Comparison of ENCODE assay signal across 21 cellular contexts in the genomic region with DNA sequence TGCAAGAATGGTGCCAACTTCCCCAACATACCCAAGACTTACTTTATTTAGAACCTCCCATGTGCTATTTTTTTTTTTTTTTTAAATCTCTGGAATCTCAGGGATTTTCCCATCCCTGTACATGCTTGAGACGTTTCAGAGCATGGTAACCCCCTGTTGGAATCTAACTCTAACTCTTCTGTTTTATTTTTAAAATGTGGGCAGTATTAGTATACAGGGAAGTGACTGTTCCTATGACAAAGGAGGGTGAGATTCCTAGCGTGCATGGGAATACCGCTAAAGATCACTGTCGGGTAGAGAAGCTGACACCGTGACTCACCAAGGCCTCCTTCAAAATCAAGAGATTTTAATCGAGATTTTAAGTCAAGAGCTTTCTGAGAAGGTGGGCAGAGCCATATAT.
DNase-seq lines count a peak whose midpoint lies in the region; ATAC-seq and TF ChIP-seq lines count a peak whose summit lies in the region.
"Had no signal": no experiment of that assay in that cellular context is flagged by ENCODE, and none has a peak within 500 bp of the region (broad histone marks: within the 10 kb centered on the region; RNA-seq: fewer than 3 reads in every experiment).

No MANE protein-coding gene starts in this region.

- H2BK5ac ChIP-seq in IMR-90 (ENCODE audit: low read depth, low read length, poor library complexity, severe bottlenecking) = no peak overlapping the region

- H2BK15ac ChIP-seq in IMR-90 (ENCODE audit: low read depth, low read length) = no peak overlapping the region

- no peak overlapping the region for H2AFZ ChIP-seq in IMR-90 (replicated peaks; ENCODE audit: low read length, poor library complexity)
- H2AFZ ChIP-seq: hepatocyte had no signal

- no peak overlapping the region for H4K91ac ChIP-seq in IMR-90 (ENCODE audit: insufficient read depth, low read depth, low read length)

- dilution Hi-C loops in IMR-90 (cut with HindIII; ENCODE audit: low sequenced_read_pairs, unreplicated experiment) = no loop called here

- no peaks in the 10 kb centered on the region for H3K36me3 ChIP-seq in IMR-90 (ENCODE audit: control insufficient read depth, insufficient read depth, low read length)
- H3K36me3 ChIP-seq: right lobe of liver, upper lobe of left lung had no signal

- H2BK120ac ChIP-seq in IMR-90 (ENCODE audit: low read depth, low read length) = no peak overlapping the region

- H3K4me2 ChIP-seq in IMR-90 (ENCODE audit: low read depth, low read length) = no peak overlapping the region
- H3K4me2 ChIP-seq: A549, hepatocyte had no signal

- peak overlapping the region; percentile 83 for H3K27ac Mint-ChIP-seq in neural crest cell (ENCODE audit: unreplicated experiment)
- H3K27ac Mint-ChIP-seq in stimulated activated naive B cell treated with anti-CD40 and anti-IgM and Interleukin-4, amounts not matched to agents 10 μg/mL and 1 μg/mL and 100 μg/mL, for 72 hours = no peak overlapping the region
- H3K27ac Mint-ChIP-seq: activated naive CD4-positive, alpha-beta T cell treated with anti-CD3 and anti-CD28 coated beads, Interleukin-2, amount 50 U/mL, for 72 hours had no signal

- no peak overlapping the region for H3K4ac ChIP-seq in IMR-90 (ENCODE audit: low read depth, low read length)

- BruUV-seq in IMR-90 (replicated peaks; lab: Mats Ljungman, UMichigan) = no TSS peak

- TF ChIP-seq CTCF in AG10803 (conservative IDR thresholded peaks at IDR 0.05; ENCODE audit: low read length) (no peak), IMR-90 (conservative IDR thresholded peaks at IDR 0.05; ENCODE audit: low read depth, low read length) (no peak), astrocyte of the spinal cord (IDR thresholded peaks at IDR 0.05; ENCODE audit: low read depth, low read length) (no peak), neural crest cell (conservative IDR thresholded peaks at IDR 0.05) (no peak)

- peaks cover 4% of the 10 kb centered on the region for H3K4me1 ChIP-seq in IMR-90 (ENCODE audit: control insufficient read depth, insufficient read depth, low read length)
- H3K4me1 ChIP-seq: right lobe of liver had no signal

- DNase-seq in AG10803 (ENCODE audit: low read depth) (peak; percentile 10), IMR-90 (peak; percentile 24), astrocyte of the spinal cord (ENCODE audit: low read depth, low spot score) (peak; percentile 8), neural crest cell (ENCODE audit: low read depth, low spot score) (no peak), NCI-H1092 treated with DMSO at 0.1 percent for 48 hours (lab: John Stamatoyannopoulos, UW) (no peak), NCI-H748 (lab: John Stamatoyannopoulos, UW; ENCODE audit: unreplicated experiment) (no peak), NCI-H2107 treated with DMSO at 0.1 percent for 48 hours (lab: John Stamatoyannopoulos, UW; ENCODE audit: unreplicated experiment) (no peak)
- DNase-seq in stimulated activated naive B cell treated with anti-CD40 and anti-IgM and Interleukin-4, amounts not matched to agents 10 μg/mL and 1 μg/mL and 100 μg/mL, for 72 hours = no peak
- DNase-seq: activated CD4-positive, CD25-positive, alpha-beta regulatory T cell; DMS53; Kasumi-1; NCI-H1417 treated with DMSO at 0.1 percent for 48 hours; NCI-H82; right lobe of liver; SIG-M5; stimulated activated naive CD8-positive, alpha-beta T cell treated with anti-CD3 and anti-CD28 coated beads, Interleukin-15, Interleukin-2, amounts not matched to agents 100 U/mL and 50 U/mL, for 24 hours; upper lobe of left lung had no signal

- H2AK5ac ChIP-seq in IMR-90 (ENCODE audit: low read depth, low read length) = no peak overlapping the region

- no peaks in the 10 kb centered on the region for H3K9me1 ChIP-seq in IMR-90 (ENCODE audit: insufficient read depth, low read length)

- no peak overlapping the region for H3K14ac ChIP-seq in IMR-90 (replicated peaks; ENCODE audit: low read depth, low read length)

- no peaks in the 10 kb centered on the region for H3K79me1 ChIP-seq in IMR-90 (ENCODE audit: low read depth in 1 of 2, low read length in 2 of 2)

- H3K4me1 Mint-ChIP-seq in neural crest cell = peaks cover 54% of the 10 kb centered on the region
- peaks cover 17 to 25% of the 10 kb centered on the region in 2 donors for H3K4me1 Mint-ChIP-seq in stimulated activated naive B cell treated with anti-CD40 and anti-IgM and Interleukin-4, amounts not matched to agents 10 μg/mL and 1 μg/mL and 100 μg/mL, for 72 hours

- no peaks in the 10 kb centered on the region for H3K9me3 Mint-ChIP-seq in neural crest cell
- H3K9me3 Mint-ChIP-seq in stimulated activated naive B cell treated with anti-CD40 and anti-IgM and Interleukin-4, amounts not matched to agents 10 μg/mL and 1 μg/mL and 100 μg/mL, for 72 hours = no peaks in the 10 kb centered on the region
- H3K9me3 Mint-ChIP-seq: activated naive CD4-positive, alpha-beta T cell treated with anti-CD3 and anti-CD28 coated beads, Interleukin-2, amount 50 U/mL, for 72 hours had no signal

- H3K36me3 Mint-ChIP-seq in neural crest cell (ENCODE audit: low read depth) = no peaks in the 10 kb centered on the region
- no peaks in the 10 kb centered on the region for H3K36me3 Mint-ChIP-seq in stimulated activated naive B cell treated with anti-CD40 and anti-IgM and Interleukin-4, amounts not matched to agents 10 μg/mL and 1 μg/mL and 100 μg/mL, for 72 hours
- H3K36me3 Mint-ChIP-seq: activated naive CD4-positive, alpha-beta T cell treated with anti-CD3 and anti-CD28 coated beads, Interleukin-2, amount 50 U/mL, for 72 hours had no signal

- H3K27me3 Mint-ChIP-seq in neural crest cell (ENCODE audit: low read depth) = no peaks in the 10 kb centered on the region
- no peaks in the 10 kb centered on the region for H3K27me3 Mint-ChIP-seq in stimulated activated naive B cell treated with anti-CD40 and anti-IgM and Interleukin-4, amounts not matched to agents 10 μg/mL and 1 μg/mL and 100 μg/mL, for 72 hours

- CTCF ChIA-PET in IMR-90 (lab: Yijun Ruan, JAX) = interaction anchor here (1.2 kb wide), 1 partner anchor 25 kb away, joined by 3 read pairs; no protein-coding TSS in a partner anchor

- WGBS in IMR-90 (ENCODE audit: extremely low coverage in 2 of 2, insufficient read length in 1 of 2), 2 experiments = no CpG with 5 or more reads among the region's 6 CpGs

- H2AK9ac ChIP-seq in IMR-90 (replicated peaks; ENCODE audit: low read depth, low read length, poor library complexity) = no peak overlapping the region

- intact Hi-C loops in IMR-90 (cut with micrococcal nuclease) = no loop called here

- no peak overlapping the region for H3K9ac ChIP-seq in IMR-90 (ENCODE audit: low read depth, low read length)

- no peaks in the 10 kb centered on the region for H4K20me1 ChIP-seq in IMR-90 (ENCODE audit: insufficient read depth, low read length)

- H3K56ac ChIP-seq in IMR-90 (ENCODE audit: extremely low read depth, insufficient read depth, low read length) = no peak overlapping the region

- no peak overlapping the region for H2BK20ac ChIP-seq in IMR-90 (ENCODE audit: low read depth, low read length)

- in situ Hi-C loops in IMR-90 (cut with MboI; ENCODE audit: low sequenced_read_pairs) = no loop called here
- in situ Hi-C loops in astrocyte of the spinal cord (cut with HindIII; ENCODE audit: low sequenced_read_pairs) = no loop called here

- no peak for TF ChIP-seq RAD21 in IMR-90 (IDR thresholded peaks at IDR 0.05; ENCODE audit: low read length)

- H4K5ac ChIP-seq in IMR-90 (ENCODE audit: low read depth, low read length) = no peak overlapping the region

- H3K23ac ChIP-seq in IMR-90 (ENCODE audit: low read depth, low read length) = no peak overlapping the region

- no peak for TF ChIP-seq POLR2A in IMR-90 (IDR thresholded peaks at IDR 0.05; ENCODE audit: low read depth, low read length)

- ATAC-seq in IMR-90 (ENCODE audit: low read depth) = no peak
- ATAC-seq in stimulated activated naive B cell treated with anti-CD40 and anti-IgM and Interleukin-4, amounts not matched to agents 10 μg/mL and 1 μg/mL and 100 μg/mL, for 72 hours (replicated peaks) = no peak
- ATAC-seq: A549; activated naive CD4-positive, alpha-beta T cell treated with anti-CD3 and anti-CD28 coated beads, Interleukin-2, amount 50 U/mL, for 72 hours; right lobe of liver; stimulated activated naive CD8-positive, alpha-beta T cell treated with anti-CD3 and anti-CD28 coated beads, Interleukin-15, Interleukin-2, amounts not matched to agents 100 U/mL and 50 U/mL, for 24 hours had no signal

- no peaks in the 10 kb centered on the region for H3K9me3 ChIP-seq in IMR-90 (ENCODE audit: control insufficient read depth, insufficient read depth, low read length)
- H3K9me3 ChIP-seq: A549, right lobe of liver, upper lobe of left lung had no signal

- no peak overlapping the region for H4K8ac ChIP-seq in IMR-90 (ENCODE audit: low read depth in 2 of 2, low read length in 2 of 2)

- no peak overlapping the region for H3K27ac ChIP-seq in IMR-90 (ENCODE audit: insufficient read depth, low read length)
- H3K27ac ChIP-seq: A549, hepatocyte, right lobe of liver, upper lobe of left lung had no signal

- H3K27me3 ChIP-seq in IMR-90 (ENCODE audit: control insufficient read depth, insufficient read depth, low read length) = no peaks in the 10 kb centered on the region
- H3K27me3 ChIP-seq: hepatocyte, right lobe of liver, upper lobe of left lung had no signal

- H3K18ac ChIP-seq in IMR-90 (ENCODE audit: low read depth, low read length) = no peak overlapping the region

- H3K4me3 Mint-ChIP-seq in neural crest cell = peak overlapping the region; percentile 38
- no peak overlapping the region for H3K4me3 Mint-ChIP-seq in stimulated activated naive B cell treated with anti-CD40 and anti-IgM and Interleukin-4, amounts not matched to agents 10 μg/mL and 1 μg/mL and 100 μg/mL, for 72 hours

- H3K4me3 ChIP-seq in AG10803 (ENCODE audit: low read length) (no peak overlapping the region), IMR-90 (ENCODE audit: insufficient read depth, low read depth, low read length) (no peak overlapping the region), astrocyte of the spinal cord (ENCODE audit: low read depth, low read length) (no peak overlapping the region)
- H3K4me3 ChIP-seq: A549, hepatocyte, lung, right lobe of liver, upper lobe of left lung had no signal

- POLR2A ChIA-PET in IMR-90 (lab: Charles Lee; ENCODE audit: unreplicated experiment) = no interaction called here

TF ChIP-seq in IMR-90, 13 proteins besides CTCF, POLR2A, EP300 and RAD21:
- no peak for TF ChIP-seq MXI1 (IDR thresholded peaks at IDR 0.05; ENCODE audit: borderline replicate concordance, low read depth, low read length)
- TF ChIP-seq SMC3 (IDR thresholded peaks at IDR 0.05; ENCODE audit: low read depth, low read length) = no peak
- no peak for TF ChIP-seq NFE2L2 (IDR thresholded peaks at IDR 0.05; ENCODE audit: low read depth, low read length)
- TF ChIP-seq MAFK (IDR thresholded peaks at IDR 0.05; ENCODE audit: low read depth, low read length) = no peak
- no peak for TF ChIP-seq MAZ (IDR thresholded peaks at IDR 0.05; ENCODE audit: borderline replicate concordance, low read depth, low read length)

Comparison
In these comparisons a context has a peak if more than half of its experiments do, and no peak if none do; other contexts are left out.
1. DNase-seq: peak in AG10803 (single experiment), IMR-90 (single experiment) and astrocyte of the spinal cord (single experiment); none in neural crest cell (single experiment), NCI-H1092 treated with DMSO at 0.1 percent for 48 hours (single experiment), NCI-H748 (single experiment), NCI-H2107 treated with DMSO at 0.1 percent for 48 hours (single experiment) and stimulated activated naive B cell treated with anti-CD40 and anti-IgM and Interleukin-4, amounts not matched to agents 10 μg/mL and 1 μg/mL and 100 μg/mL, for 72 hours (single experiment).